ENCODE assay signal across 14 cellular contexts in genomic region chr6:56725257-56725656, GRCh38.
DNase-seq lines count a peak whose midpoint lies in the region; ATAC-seq, FAIRE-seq and TF ChIP-seq lines count a peak whose summit lies in the region.
"Had no signal": no experiment of that assay in that cellular context is flagged by ENCODE, and none has a peak within 500 bp of the region (broad histone marks: within the 10 kb centered on the region; RNA-seq: fewer than 3 reads in every experiment).

No MANE protein-coding gene starts in this region.

- no peak overlapping the region for H3K4ac ChIP-seq in neuronal stem cell (ENCODE audit: low read length)

- H2BK15ac ChIP-seq in neuronal stem cell (ENCODE audit: low read length) = no peak overlapping the region

- H4K91ac ChIP-seq in neuronal stem cell (ENCODE audit: low read depth, low read length, poor library complexity) = no peak overlapping the region

- intact Hi-C loops in Panc1 (cut with micrococcal nuclease; ENCODE audit: unreplicated experiment) = no loop called here
- intact Hi-C loops in left ventricle myocardium inferior (cut with micrococcal nuclease) = no loop called here
- intact Hi-C loops in sciatic nerve (cut with DNase I) = no loop called here

- no peak overlapping the region for H3K4me2 ChIP-seq in neuronal stem cell (ENCODE audit: insufficient read depth, low read length, poor library complexity, severe bottlenecking)

- H3K27me3 ChIP-seq in Panc1 (ENCODE audit: control insufficient read depth, insufficient read depth, low read length) (no peaks in the 10 kb centered on the region), left ventricle myocardium inferior (ENCODE audit: low read depth) (no peaks in the 10 kb centered on the region), neuronal stem cell (ENCODE audit: control insufficient read depth in 3 of 3, insufficient read depth in 3 of 3, low read depth in 1 of 3, low read length in 3 of 3) (no peaks in the 10 kb centered on the region)
- H3K27me3 ChIP-seq: adrenal gland had no signal

- H3K79me1 ChIP-seq in neuronal stem cell (ENCODE audit: low read depth, low read length) = no peaks in the 10 kb centered on the region

- no peak overlapping the region for H2AFZ ChIP-seq in neuronal stem cell (ENCODE audit: low read length)

- H3K27ac ChIP-seq in Panc1 (ENCODE audit: low read length) (peak overlapping the region; percentile 91), left ventricle myocardium inferior (replicated peaks) (peak overlapping the region; percentile 82), neuronal stem cell (replicated peaks; ENCODE audit: low read length) (no peak overlapping the region)
- H3K27ac ChIP-seq: adrenal gland had no signal

- no peak overlapping the region for H2BK5ac ChIP-seq in neuronal stem cell (ENCODE audit: low read length)

- H3K9me3 ChIP-seq in Panc1 (ENCODE audit: control insufficient read depth, insufficient read depth, low read depth, low read length) (no peaks in the 10 kb centered on the region), left ventricle myocardium inferior (replicated peaks) (no peaks in the 10 kb centered on the region), neuronal stem cell (replicated peaks in 1 of 2; ENCODE audit: control insufficient read depth in 2 of 2, insufficient read depth in 1 of 2, low read depth in 1 of 2, low read length in 2 of 2) (peaks cover 0 to 5% of the 10 kb centered on the region in 2 donors)
- H3K9me3 ChIP-seq: adrenal gland had no signal

- TF ChIP-seq POLR2A in GM12892 (IDR thresholded peaks at IDR 0.05; ENCODE audit: low read depth, low read length) = no peak

- H3K4me1 ChIP-seq in Panc1 (ENCODE audit: control insufficient read depth, insufficient read depth, low read length) (peaks cover 67% of the 10 kb centered on the region), left ventricle myocardium inferior (peaks cover 79% of the 10 kb centered on the region), neuronal stem cell (ENCODE audit: control insufficient read depth in 2 of 2, insufficient read depth in 1 of 2, low read depth in 1 of 2, low read length in 2 of 2) (peaks cover 0 to 3% of the 10 kb centered on the region in 2 donors)

- no peak overlapping the region for H2BK120ac ChIP-seq in neuronal stem cell (ENCODE audit: low read depth, low read length)

- no peak overlapping the region for H4K8ac ChIP-seq in neuronal stem cell (ENCODE audit: low read depth, low read length)

- CTCF ChIA-PET in Panc1 (lab: Charles Lee) = interaction anchor here (0.6 to 0.7 kb wide), 2 partner anchors 10 to 25 kb away, joined by 3 read pairs; no protein-coding TSS in a partner anchor

- H2AK5ac ChIP-seq in neuronal stem cell (ENCODE audit: low read depth, low read length) = no peak overlapping the region

- no peaks in the 10 kb centered on the region for H3K36me3 ChIP-seq in Panc1 (ENCODE audit: control insufficient read depth, insufficient read depth, low read length)
- no peaks in the 10 kb centered on the region for H3K36me3 ChIP-seq in left ventricle myocardium inferior
- peaks cover 0 to 2% of the 10 kb centered on the region in 2 donors for H3K36me3 ChIP-seq in neuronal stem cell (replicated peaks in 1 of 2; ENCODE audit: control insufficient read depth in 2 of 2, insufficient read depth in 2 of 2, low read length in 2 of 2)
- H3K36me3 ChIP-seq: adrenal gland had no signal

- no peak overlapping the region for H3K23ac ChIP-seq in neuronal stem cell (ENCODE audit: low read depth, low read length, poor library complexity)

- POLR2A ChIA-PET in Panc1 (lab: Charles Lee) = interaction anchor here (0.9 kb wide), 1 partner anchor 19 kb away, joined by 3 read pairs; no protein-coding TSS in a partner anchor

- peak; percentile 5 for FAIRE-seq in GM12892 (lab: Jason Lieb, UNC)
- no peak for FAIRE-seq in GM19239 (lab: Jason Lieb, UNC)

- no peak overlapping the region for H3K4me3 ChIP-seq in Panc1 (ENCODE audit: low read depth in 2 of 2, low read length in 2 of 2)
- H3K4me3 ChIP-seq in left ventricle myocardium inferior = no peak overlapping the region
- no peak overlapping the region for H3K4me3 ChIP-seq in neuronal stem cell (ENCODE audit: low read length in 2 of 2)
- H3K4me3 ChIP-seq: adrenal gland had no signal

- H3K9ac ChIP-seq in neuronal stem cell (ENCODE audit: low read depth, low read length, poor library complexity) = no peak overlapping the region

- WGBS in neuronal stem cell (ENCODE audit: extremely low coverage in 2 of 2, insufficient read length in 2 of 2, insufficient replicate concordance in 1 of 2), 2 donors = no CpG with 5 or more reads among the region's 2 CpGs

- TF ChIP-seq CTCF in Panc1 (IDR thresholded peaks at IDR 0.05) = no peak
- TF ChIP-seq CTCF in left ventricle myocardium inferior (IDR thresholded peaks at IDR 0.05; ENCODE audit: borderline replicate concordance) = no peak

- no peak overlapping the region for H3K14ac ChIP-seq in neuronal stem cell (ENCODE audit: low read length)

- H2BK12ac ChIP-seq in neuronal stem cell (ENCODE audit: low read length) = no peak overlapping the region

- H3K18ac ChIP-seq in neuronal stem cell (ENCODE audit: low read length) = no peak overlapping the region

- no peak for DNase-seq in GM12892 (ENCODE audit: insufficient read length)
- no peak for DNase-seq in Panc1 (ENCODE audit: low read depth, low spot score)
- DNase-seq in left ventricle myocardium inferior = no peak
- no peak for DNase-seq in sciatic nerve (ENCODE audit: low spot score)
- DNase-seq in effector CD8-positive, alpha-beta T cell (lab: John Stamatoyannopoulos, UW) = no peak
- DNase-seq in neuronal stem cell (ENCODE audit: low spot score) = no peak
- no peak for DNase-seq in GM19239 (ENCODE audit: insufficient read length, low spot score)
- DNase-seq: activated CD8-positive, alpha-beta memory T cell treated with anti-CD3 and anti-CD28 coated beads, Interleukin-2, amount 10 ng/mL, durations not matched to agents 7 days and 5 days; adrenal gland; effector memory CD4-positive, alpha-beta T cell; hippocampal formation; islet precursor cell; NCI-H1417 treated with DMSO at 0.1 percent for 48 hours; stimulated activated naive CD4-positive, alpha-beta T cell had no signal

- BruUV-seq in Panc1 (replicated peaks; lab: Mats Ljungman, UMichigan) = no TSS peak

- in situ Hi-C loops in Panc1 (cut with HindIII; ENCODE audit: low pct_unique_long_range_greater_than_20kb, low sequenced_read_pairs) = no loop called here

- ATAC-seq in Panc1 = peak; percentile 39
- peak; percentile 22 for ATAC-seq in sciatic nerve
- ATAC-seq: activated CD8-positive, alpha-beta memory T cell treated with anti-CD3 and anti-CD28 coated beads, Interleukin-2, amount 10 ng/mL, durations not matched to agents 7 days and 5 days had no signal
